8 cellular contexts compared by ENCODE assay signal in genomic region chr6:110039364-110039995, GRCh38.
DNase-seq lines count a peak whose midpoint lies in the region; ATAC-seq lines count a peak whose summit lies in the region.

No MANE protein-coding gene starts in this region.

- H3K9me3 ChIP-seq in effector memory CD4-positive, alpha-beta T cell (ENCODE audit: control insufficient read depth, low read length): no peaks in the 10 kb centered on the region

- DNase-seq in COLO668 (lab: John Stamatoyannopoulos, UW; ENCODE audit: unreplicated experiment) (peak; percentile 84), HS-27A (ENCODE audit: low read depth) (peak; percentile 79), NCI-H82 treated with DMSO at 0.1 percent for 48 hours (lab: John Stamatoyannopoulos, UW; ENCODE audit: unreplicated experiment) (peak; percentile 96), lung microvascular endothelial cell (ENCODE audit: low read depth in 2 of 2) (peak; percentile 88 to 92)
- DNase-seq in activated CD8-positive, alpha-beta T cell treated with anti-CD3 and anti-CD28 coated beads, Interleukin-2, amount 10 ng/mL, durations not matched to agents 7 days and 5 days: peak; percentile 91
- DNase-seq in effector memory CD4-positive, alpha-beta T cell: peak; percentile 40 to 69 (median 51)
- DNase-seq in stimulated activated CD4-positive, alpha-beta T cell treated with anti-CD3 and anti-CD28 coated beads, TNF-alpha, amount 100 ng/mL, for 48 hours (ENCODE audit: low read depth in 3 of 3): peak; percentile 67 to 74 (median 70)

- H3K27me3 Mint-ChIP-seq in activated CD8-positive, alpha-beta T cell treated with anti-CD3 and anti-CD28 coated beads, Interleukin-2, amount 10 ng/mL, durations not matched to agents 7 days and 5 days (ENCODE audit: low read depth): no peaks in the 10 kb centered on the region

- no peaks in the 10 kb centered on the region for H3K36me3 ChIP-seq in effector memory CD4-positive, alpha-beta T cell (ENCODE audit: control insufficient read depth, insufficient read depth, low read length)

- H3K27me3 ChIP-seq in effector memory CD4-positive, alpha-beta T cell (replicated peaks; ENCODE audit: control insufficient read depth, insufficient read depth, low read length, poor library complexity, severe bottlenecking): no peaks in the 10 kb centered on the region

- CTCF ChIA-PET in activated CD8-positive, alpha-beta T cell treated with anti-CD3 and anti-CD28 coated beads, Interleukin-2, amount 10 ng/mL, durations not matched to agents 7 days and 5 days (lab: Charles Lee): interaction anchor here (0.6 to 6.0 kb wide), 119 partner anchors 9 to 1255 kb away, joined by 3 to 203 read pairs (median 4); partner anchors contain the start of genes AK9, CDC40, FIG4 and MICAL1

- no peaks in the 10 kb centered on the region for H3K9me3 Mint-ChIP-seq in activated CD8-positive, alpha-beta T cell treated with anti-CD3 and anti-CD28 coated beads, Interleukin-2, amount 10 ng/mL, durations not matched to agents 7 days and 5 days (ENCODE audit: insufficient read depth)

- POLR2A ChIA-PET in activated CD8-positive, alpha-beta T cell treated with anti-CD3 and anti-CD28 coated beads, Interleukin-2, amount 10 ng/mL, durations not matched to agents 7 days and 5 days (lab: Charles Lee): interaction anchor here (0.8 to 1.9 kb wide), 9 partner anchors 141 to 590 kb away, joined by 3 to 6 read pairs (median 3); partner anchors contain the start of genes AK9, CDC40, FIG4 and MICAL1

- peak overlapping the region; percentile 81 for H3K4me3 Mint-ChIP-seq in activated CD8-positive, alpha-beta T cell treated with anti-CD3 and anti-CD28 coated beads, Interleukin-2, amount 10 ng/mL, durations not matched to agents 7 days and 5 days

- peaks cover 3% of the 10 kb centered on the region for H3K4me1 ChIP-seq in effector memory CD4-positive, alpha-beta T cell (ENCODE audit: control insufficient read depth, insufficient read depth, low read length, poor library complexity, severe bottlenecking)

- peak; percentile 77 for ATAC-seq in GM19468 (IDR thresholded peaks at IDR 0.05; ENCODE audit: extremely low read depth, unreplicated experiment)
- peak; percentile 92 for ATAC-seq in activated CD8-positive, alpha-beta T cell treated with anti-CD3 and anti-CD28 coated beads, Interleukin-2, amount 10 ng/mL, durations not matched to agents 7 days and 5 days

- H3K27ac Mint-ChIP-seq in activated CD8-positive, alpha-beta T cell treated with anti-CD3 and anti-CD28 coated beads, Interleukin-2, amount 10 ng/mL, durations not matched to agents 7 days and 5 days: peak overlapping the region; percentile 95

- peak overlapping the region; percentile 61 for H3K4me3 ChIP-seq in effector memory CD4-positive, alpha-beta T cell (ENCODE audit: insufficient read depth, low read depth, low read length, poor library complexity, severe bottlenecking)

- H3K36me3 Mint-ChIP-seq in activated CD8-positive, alpha-beta T cell treated with anti-CD3 and anti-CD28 coated beads, Interleukin-2, amount 10 ng/mL, durations not matched to agents 7 days and 5 days (ENCODE audit: low read depth): no peaks in the 10 kb centered on the region

- H3K27ac ChIP-seq in effector memory CD4-positive, alpha-beta T cell (ENCODE audit: insufficient read depth, low read length, poor library complexity, severe bottlenecking): peak overlapping the region; percentile 53

- H3K4me1 Mint-ChIP-seq in activated CD8-positive, alpha-beta T cell treated with anti-CD3 and anti-CD28 coated beads, Interleukin-2, amount 10 ng/mL, durations not matched to agents 7 days and 5 days (ENCODE audit: low read depth): peaks cover 28% of the 10 kb centered on the region

Comparison
In these comparisons a context has a peak if more than half of its experiments do, and no peak if none do; other contexts are left out.
1. Peak in every context shown above with its lines: DNase-seq, ATAC-seq, H3K4me3 ChIP-seq and H3K27ac ChIP-seq.